16 cellular contexts compared by ENCODE assay signal in the genomic region with DNA sequence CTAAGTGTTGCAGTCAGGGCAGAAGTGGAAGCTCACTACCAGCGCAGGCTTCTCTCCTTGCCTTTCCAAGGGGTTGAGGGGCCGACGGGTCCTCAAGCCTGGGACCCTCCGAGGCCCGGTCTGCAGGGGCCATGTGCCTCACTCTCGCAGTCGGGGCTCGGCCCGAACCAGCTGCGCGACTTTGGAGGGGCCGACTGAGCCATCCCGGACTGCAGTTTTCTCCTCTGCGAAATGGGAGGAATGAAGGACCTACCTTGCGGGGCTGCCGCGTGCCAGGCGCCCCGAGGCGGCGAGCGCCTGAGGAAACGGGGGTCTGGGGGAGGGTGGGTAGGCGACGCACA. TPM values are rescaled to one million over a fixed set of nuclear protein-coding genes. Genes with fewer than 3 reads are reported as not detected.
DNase-seq lines count a peak whose midpoint lies in the region; ATAC-seq and TF ChIP-seq lines count a peak whose summit lies in the region.
"Had no signal": no experiment of that assay in that cellular context is flagged by ENCODE, and none has a peak within 500 bp of the region (broad histone marks: within the 10 kb centered on the region; RNA-seq: fewer than 3 reads in every experiment).

No MANE protein-coding gene starts in this region.

- H3K4me3 Mint-ChIP-seq in GM23338: peak overlapping the region; percentile 68
- H3K4me3 Mint-ChIP-seq: activated CD4-positive, alpha-beta T cell treated with anti-CD3 and anti-CD28 coated beads, Interleukin-2, amount 10 ng/mL, durations not matched to agents 7 days and 5 days; activated naive CD8-positive, alpha-beta T cell treated with anti-CD3 and anti-CD28 coated beads for 36 hours had no signal

- no peaks in the 10 kb centered on the region for H3K79me2 ChIP-seq in GM23338 (replicated peaks; ENCODE audit: insufficient read depth)

- H2AFZ ChIP-seq in GM23338: peak overlapping the region; percentile 94; the same call in 1 of the 2 replicates

- TF ChIP-seq POLR2A in prostate gland (IDR thresholded peaks at IDR 0.05): no peak

- peaks cover 12% of the 10 kb centered on the region for H3K36me3 Mint-ChIP-seq in GM23338 (ENCODE audit: low read depth)
- H3K36me3 Mint-ChIP-seq: activated naive CD8-positive, alpha-beta T cell treated with anti-CD3 and anti-CD28 coated beads for 36 hours; naive B cell had no signal

- peak; percentile 14 for ATAC-seq in GM23338
- no peak for ATAC-seq in HG02588 (IDR thresholded peaks at IDR 0.05; ENCODE audit: unreplicated experiment)

- H3K9me3 Mint-ChIP-seq in GM23338: no peaks in the 10 kb centered on the region
- H3K9me3 Mint-ChIP-seq: activated CD4-positive, alpha-beta T cell treated with anti-CD3 and anti-CD28 coated beads, Interleukin-2, amount 10 ng/mL, durations not matched to agents 7 days and 5 days; activated naive CD8-positive, alpha-beta T cell treated with anti-CD3 and anti-CD28 coated beads for 36 hours; naive B cell had no signal

- H3K27me3 ChIP-seq in GM23338 (ENCODE audit: insufficient read depth): peaks cover 5% of the 10 kb centered on the region; the same call in 1 of the 2 replicates
- peaks cover 28% of the 10 kb centered on the region for H3K27me3 ChIP-seq in iPS-20b (ENCODE audit: insufficient read depth, low read length)
- H3K27me3 ChIP-seq in prostate gland (replicated peaks; ENCODE audit: insufficient read depth): no peaks in the 10 kb centered on the region
- H3K27me3 ChIP-seq: cardiac muscle cell, SJCRH30 had no signal

- H3K4me1 ChIP-seq in GM23338 (ENCODE audit: insufficient read depth) (peaks cover 20% of the 10 kb centered on the region), iPS-20b (ENCODE audit: insufficient read depth, low read length) (peaks cover 18% of the 10 kb centered on the region; the same call in 1 of the 2 replicates), prostate gland (replicated peaks) (no peaks in the 10 kb centered on the region)

- H3K4me3 ChIP-seq in GM23338: peak overlapping the region; percentile 62
- H3K4me3 ChIP-seq in iPS-20b (ENCODE audit: low read length): peak overlapping the region; percentile 77; the same call in 1 of the 2 replicates
- H3K4me3 ChIP-seq in prostate gland: peak overlapping the region; percentile 27 to 34
- H3K4me3 ChIP-seq: cardiac muscle cell, SJCRH30 had no signal

- H3K27ac Mint-ChIP-seq in GM23338: no peak overlapping the region
- H3K27ac Mint-ChIP-seq: activated CD4-positive, alpha-beta T cell treated with anti-CD3 and anti-CD28 coated beads, Interleukin-2, amount 10 ng/mL, durations not matched to agents 7 days and 5 days; activated naive CD8-positive, alpha-beta T cell treated with anti-CD3 and anti-CD28 coated beads for 36 hours had no signal

- H3K9me2 ChIP-seq in GM23338 (ENCODE audit: insufficient read depth): no peaks in the 10 kb centered on the region

- DNase-seq in GM23338 (ENCODE audit: low spot score): peak; percentile 47
- DNase-seq in prostate gland (ENCODE audit: low spot score): no peak
- no peak for DNase-seq in kidney tubule cell (ENCODE audit: low spot score)
- no peak for DNase-seq in stimulated activated CD4-positive, alpha-beta T cell treated with anti-CD3 and anti-CD28 coated beads, Interleukin-4, amount 100 ng/mL, for 1 hour
- DNase-seq in GOT3 (lab: John Stamatoyannopoulos, UW): no peak
- DNase-seq: activated CD4-positive, alpha-beta T cell treated with anti-CD3 and anti-CD28 coated beads, Interleukin-2, amount 10 ng/mL, durations not matched to agents 7 days and 5 days; activated naive CD8-positive, alpha-beta T cell treated with anti-CD3 and anti-CD28 coated beads for 36 hours; activated T-cell treated with anti-CD3 and anti-CD28 coated beads, Interleukin-2, amount 50 U/mL, for 1 hour; DMS 273 treated with DMSO at 0.1 percent for 48 hours; naive B cell; NCI-H446 treated with DMSO at 0.1 percent for 48 hours; SJCRH30 had no signal

- H3K4me2 ChIP-seq in GM23338: peak overlapping the region; percentile 84

- intact Hi-C loops in prostate gland (cut with DNase I): no loop called here

- peak overlapping the region; percentile 76; the same call in 1 of the 2 replicates for H3K9ac ChIP-seq in iPS-20b (ENCODE audit: low read depth, low read length)

- H3F3A ChIP-seq in GM23338 (replicated peaks; ENCODE audit: low read depth): 0 out of 2 replicates have a peak, but pooled peaks cover 9% of the 10 kb centered on the region

- TF ChIP-seq CTCF in GM23338 (conservative IDR thresholded peaks at IDR 0.05; ENCODE audit: low read depth in 2 of 2) (no peak), prostate gland (IDR thresholded peaks at IDR 0.05) (no peak)

- peaks cover 42% of the 10 kb centered on the region for H3K4me1 Mint-ChIP-seq in GM23338

- WGBS in prostate gland: 66% methylated on average over 22 of the region's 25 CpGs

- H3K36me3 ChIP-seq in GM23338 (ENCODE audit: insufficient read depth) (no peaks in the 10 kb centered on the region), iPS-20b (ENCODE audit: insufficient read depth, low read depth, low read length) (no peaks in the 10 kb centered on the region), prostate gland (no peaks in the 10 kb centered on the region)
- H3K36me3 ChIP-seq: cardiac muscle cell, SJCRH30 had no signal

- H3K27ac ChIP-seq in GM23338 (ENCODE audit: low read depth) (no peak overlapping the region), angular gyrus (ENCODE audit: low read depth, low read length) (peak overlapping the region; percentile 66), iPS-20b (ENCODE audit: low read length) (no peak overlapping the region), prostate gland (peak overlapping the region in 1 of 2 donors; percentile 33)
- H3K27ac ChIP-seq: cardiac muscle cell, SJCRH30 had no signal

- H3K27me3 Mint-ChIP-seq in GM23338 (ENCODE audit: insufficient read depth, low read depth, poor library complexity): peaks cover 21% of the 10 kb centered on the region

- H3K9me3 ChIP-seq in iPS-20b (ENCODE audit: insufficient read depth, low read depth, low read length) (no peaks in the 10 kb centered on the region), prostate gland (no peaks in the 10 kb centered on the region)
- H3K9me3 ChIP-seq: SJCRH30 had no signal

- H4K20me1 ChIP-seq in GM23338 (replicated peaks; ENCODE audit: insufficient read depth): no peaks in the 10 kb centered on the region

TF ChIP-seq in GM23338, 12 proteins besides CTCF, POLR2A, EP300 and RAD21 (continues in another document):
- no peak for TF ChIP-seq CREB1 (CRISPR knock-in tag; IDR thresholded peaks at IDR 0.05; ENCODE audit: low read depth)

RNA-seq across cellular contexts. Expression of a gene that starts 5.6 kb away (rescaled TPM):
- total RNA-seq in GM23338 (2014; rRNA removed; shearing (Covaris generic)): 29.4 and 40.7 TPM in 2 replicates
- polyA plus RNA-seq in GM23338 (2016; fragmentation: Nextera tagmentation; extraction: Ambion mirVana): 9.7 and 10.7 TPM in 2 replicates
- total RNA-seq in prostate gland: 10 to 100 TPM; 23.7 to 29.1 TPM

RNA-seq across cellular contexts. Expression of a gene that starts 8.0 kb away (rescaled TPM):
- total RNA-seq in GM23338 (2014; rRNA removed; shearing (Covaris generic)): 30.7 and 32.8 TPM in 2 replicates
- polyA plus RNA-seq in GM23338 (2016; fragmentation: Nextera tagmentation; extraction: Ambion mirVana): 12.2 and 12.9 TPM in 2 replicates
- total RNA-seq in prostate gland: 10 to 100 TPM; 14.5 to 22.2 TPM

RNA-seq across cellular contexts. Expression of a gene that starts 8.0 kb away (rescaled TPM):
- 4.3 and 5.7 TPM in 2 replicates for total RNA-seq in GM23338 (2014; rRNA removed; shearing (Covaris generic))
- 2.4 and 2.7 TPM in 2 replicates for polyA plus RNA-seq in GM23338 (2016; fragmentation: Nextera tagmentation; extraction: Ambion mirVana)
- 10 to 100 TPM in 1 of 2 donors, 1 to 10 TPM in 1; 7.1 to 12.0 TPM for total RNA-seq in prostate gland

RNA-seq across cellular contexts. Expression of a gene that starts 36.8 kb away (rescaled TPM):
- total RNA-seq in GM23338 (2014; rRNA removed; shearing (Covaris generic)): 34.8 and 44.0 TPM in 2 replicates
- polyA plus RNA-seq in GM23338 (2016; fragmentation: Nextera tagmentation; extraction: Ambion mirVana): 35.7 and 45.5 TPM in 2 replicates
- total RNA-seq in prostate gland: 100 to 1,000 TPM in 1 of 2 donors, 10 to 100 TPM in 1; 87.5 to 126 TPM

RNA-seq across cellular contexts. Expression of a gene that starts 41.6 kb away (rescaled TPM):
- total RNA-seq in GM23338 (2014; rRNA removed; shearing (Covaris generic)): 45.3 and 57.5 TPM in 2 replicates
- polyA plus RNA-seq in GM23338 (2016; fragmentation: Nextera tagmentation; extraction: Ambion mirVana): 81.7 and 86.6 TPM in 2 replicates
- 10 to 100 TPM; 43.9 to 48.0 TPM for total RNA-seq in prostate gland
